11 cellular contexts compared by ENCODE assay signal in genomic region chr15:89666147-89666857, GRCh38. TPM values are rescaled to one million over a fixed set of nuclear protein-coding genes. Genes with fewer than 3 reads are reported as not detected.
DNase-seq lines count a peak whose midpoint lies in the region; ATAC-seq, FAIRE-seq and TF ChIP-seq lines count a peak whose summit lies in the region.
"Had no signal": no experiment of that assay in that cellular context is flagged by ENCODE, and none has a peak within 500 bp of the region (broad histone marks: within the 10 kb centered on the region; RNA-seq: fewer than 3 reads in every experiment).

No MANE protein-coding gene starts in this region.

- in situ Hi-C loops in GM23248 (cut with MboI) = no loop called here

- no peaks in the 10 kb centered on the region for H3K9me3 ChIP-seq in GM23248 (ENCODE audit: low read depth)
- H3K9me3 ChIP-seq in body of pancreas = no peaks in the 10 kb centered on the region
- no peaks in the 10 kb centered on the region for H3K9me3 ChIP-seq in kidney (ENCODE audit: control insufficient read depth in 1 of 2, low read length in 2 of 2)
- no peaks in the 10 kb centered on the region for H3K9me3 ChIP-seq in smooth muscle cell (replicated peaks; ENCODE audit: low read depth)

- no peak for TF ChIP-seq CTCF in body of pancreas (IDR thresholded peaks at IDR 0.05)
- no peak for TF ChIP-seq CTCF in kidney (IDR thresholded peaks at IDR 0.05; ENCODE audit: borderline replicate concordance, extremely low read depth, insufficient read depth)
- TF ChIP-seq CTCF in smooth muscle cell (IDR thresholded peaks at IDR 0.05; ENCODE audit: borderline replicate concordance, insufficient read depth, poor library complexity, severe bottlenecking) = no peak

- peaks cover 27% of the 10 kb centered on the region for H3K4me1 ChIP-seq in GM23248 (ENCODE audit: insufficient read depth)
- H3K4me1 ChIP-seq in body of pancreas = peaks cover 14% of the 10 kb centered on the region
- H3K4me1 ChIP-seq in kidney (ENCODE audit: control insufficient read depth in 1 of 2, insufficient read depth in 1 of 2, low read depth in 1 of 2, low read length in 2 of 2) = peaks cover 0 to 4% of the 10 kb centered on the region in 2 donors
- H3K4me1 ChIP-seq in smooth muscle cell (ENCODE audit: low read depth) = no peaks in the 10 kb centered on the region

- H3K27me3 ChIP-seq in GM23248 (replicated peaks; ENCODE audit: insufficient read depth) (no peaks in the 10 kb centered on the region), body of pancreas (no peaks in the 10 kb centered on the region), smooth muscle cell (ENCODE audit: low read depth) (no peaks in the 10 kb centered on the region)

- H3K79me2 ChIP-seq in GM23248 (ENCODE audit: insufficient read depth) (no peaks in the 10 kb centered on the region), smooth muscle cell (ENCODE audit: low read depth) (no peaks in the 10 kb centered on the region)

- H3K27ac ChIP-seq in GM23248 (peak overlapping the region; percentile 47), body of pancreas (peak overlapping the region in 2 of 4 donors; percentile 48 to 59), kidney (ENCODE audit: low read depth in 2 of 2, low read length in 2 of 2) (peak overlapping the region; percentile 57 to 65), smooth muscle cell (ENCODE audit: low read depth) (peak overlapping the region; percentile 38)
- H3K27ac ChIP-seq: HL-60 had no signal

- no peak for TF ChIP-seq POLR2A in body of pancreas (IDR thresholded peaks at IDR 0.05)

- H3K9me2 ChIP-seq in GM23248 (ENCODE audit: insufficient read depth) = no peaks in the 10 kb centered on the region

- H3K4me2 ChIP-seq in GM23248 (ENCODE audit: unreplicated experiment) (peak overlapping the region; percentile 68), smooth muscle cell (peak overlapping the region; percentile 87)

- WGBS in GM23248 (ENCODE audit: low coverage in 1 of 2, low lambda C conversion rate in 2 of 2, missing lambda C conversion rate in 2 of 2), 2 experiments = 89 to 94% methylated on average over 8 of the region's 8 CpGs
- WGBS in body of pancreas, 2 donors = 94 to 97% methylated on average over 6 to 8 of the region's 8 CpGs
- WGBS in smooth muscle cell (ENCODE audit: low lambda C conversion rate) = 91% methylated on average over 7 of the region's 8 CpGs

- intact Hi-C loops in body of pancreas (cut with DNase I) = no loop called here
- intact Hi-C loops in kidney (cut with DNase I) = no loop called here

- H3K36me3 ChIP-seq in GM23248 (ENCODE audit: low read depth) (no peaks in the 10 kb centered on the region), body of pancreas (replicated peaks in 1 of 2; ENCODE audit: insufficient read depth in 1 of 2, low read depth in 2 of 2) (no peaks in the 10 kb centered on the region), kidney (ENCODE audit: control insufficient read depth in 1 of 2, insufficient read depth in 2 of 2, low read length in 2 of 2) (no peaks in the 10 kb centered on the region), smooth muscle cell (ENCODE audit: low read depth) (no peaks in the 10 kb centered on the region)

- H3K4me3 ChIP-seq in GM23248 (peak overlapping the region; percentile 53; the same call in 1 of the 2 replicates), body of pancreas (no peak overlapping the region), kidney (ENCODE audit: low read length in 2 of 2) (no peak overlapping the region), smooth muscle cell (peak overlapping the region; percentile 53)

- peak; percentile 5 for ATAC-seq in body of pancreas

- DNase-seq in GM23248 (no peak), body of pancreas (no peak), kidney (no peak), smooth muscle cell (lab: John Stamatoyannopoulos, UW; ENCODE audit: unreplicated experiment) (no peak), NCI-H146 treated with DMSO at 0.1 percent for 48 hours (lab: John Stamatoyannopoulos, UW; ENCODE audit: unreplicated experiment) (no peak), HTR-8/SVneo (ENCODE audit: insufficient read length, low spot score) (no peak), DMS114 treated with DMSO at 0.1 percent for 48 hours (lab: John Stamatoyannopoulos, UW; ENCODE audit: unreplicated experiment) (no peak)
- no peak for DNase-seq in stimulated activated CD4-positive, alpha-beta T cell treated with anti-CD3 and anti-CD28 coated beads, Interleukin-4, amount 100 ng/mL, for 4 hours
- DNase-seq: NCI-H446 treated with DMSO at 0.1 percent for 48 hours had no signal

- no peak for FAIRE-seq in kidney (lab: Jason Lieb, UNC)
- FAIRE-seq in HTR-8/SVneo (lab: Jason Lieb, UNC) = no peak
- FAIRE-seq: islet of Langerhans had no signal

- H3F3A ChIP-seq in GM23248 (ENCODE audit: insufficient read depth) (peaks cover 20% of the 10 kb centered on the region), smooth muscle cell (ENCODE audit: low read depth) (peaks cover 7% of the 10 kb centered on the region)

- H2AFZ ChIP-seq in GM23248 (peak overlapping the region; percentile 87), smooth muscle cell (ENCODE audit: low read depth) (peak overlapping the region; percentile 90)

- no peaks in the 10 kb centered on the region for H4K20me1 ChIP-seq in GM23248 (ENCODE audit: insufficient read depth)
- H4K20me1 ChIP-seq in smooth muscle cell (ENCODE audit: low read depth) = no peaks in the 10 kb centered on the region

- peak overlapping the region; percentile 77 for H3K9ac ChIP-seq in GM23248
- peak overlapping the region in 1 of 2 donors; percentile 34 for H3K9ac ChIP-seq in kidney (ENCODE audit: low read length in 2 of 2)
- H3K9ac ChIP-seq in smooth muscle cell (ENCODE audit: low read depth) = peak overlapping the region; percentile 51

RNA-seq across cellular contexts. Expression of gene KIF7, which starts 11.0 kb away (rescaled TPM):
- 25.4 and 30.0 TPM in 2 replicates for total RNA-seq in GM23248 (2014; rRNA removed; shearing (Covaris generic))
- polyA plus RNA-seq in GM23248 (2016; fragmentation: Nextera tagmentation; extraction: Ambion mirVana) (6.9 and 7.2 TPM in 2 replicates), kidney (ENCODE audit: insufficient read depth, low read depth, low replicate concordance) (1.4 TPM), smooth muscle cell (7.4 and 7.6 TPM in 2 replicates)
- total RNA-seq in body of pancreas (1 to 10 TPM; 2.1 to 3.0 TPM), kidney (4.2 TPM), smooth muscle cell (4.8 and 7.6 TPM in 2 replicates)

RNA-seq across cellular contexts. Expression of gene PLIN1, which starts 12.9 kb away (rescaled TPM):
- total RNA-seq in GM23248 (2014; rRNA removed; shearing (Covaris generic)) = not detected in 2 replicates
- not detected in 2 replicates for polyA plus RNA-seq in GM23248 (2016; fragmentation: Nextera tagmentation; extraction: Ambion mirVana)
- 100 to 1,000 TPM in 1 of 2 donors, 10 to 100 TPM in 1; 13.0 to 277 TPM for total RNA-seq in body of pancreas
- 2.1 TPM for total RNA-seq in kidney
- 0.86 TPM for polyA plus RNA-seq in kidney (ENCODE audit: insufficient read depth, low read depth, low replicate concordance)
- total RNA-seq in smooth muscle cell = 0.04 and 0.13 TPM in 2 replicates
- 0.66 TPM in 1 of 2 replicates, not detected in the other for polyA plus RNA-seq in smooth muscle cell

RNA-seq across cellular contexts. Expression of gene PEX11A, which starts 24.3 kb away (rescaled TPM):
- total RNA-seq in GM23248 (2014; rRNA removed; shearing (Covaris generic)) = 5.4 and 11.5 TPM in 2 replicates
- polyA plus RNA-seq in GM23248 (2016; fragmentation: Nextera tagmentation; extraction: Ambion mirVana) = 5.3 and 6.1 TPM in 2 replicates
- total RNA-seq in body of pancreas = 10 to 100 TPM; 14.5 to 25.1 TPM
- total RNA-seq in kidney = 7.7 TPM
- polyA plus RNA-seq in kidney (ENCODE audit: insufficient read depth, low read depth, low replicate concordance) = 13.7 TPM
- total RNA-seq in smooth muscle cell = 4.7 and 9.0 TPM in 2 replicates
- 3.8 and 5.6 TPM in 2 replicates for polyA plus RNA-seq in smooth muscle cell

RNA-seq across cellular contexts. Expression of gene WDR93, which starts 24.3 kb away (rescaled TPM):
- not detected in 2 replicates for total RNA-seq in GM23248 (2014; rRNA removed; shearing (Covaris generic))
- polyA plus RNA-seq in GM23248 (2016; fragmentation: Nextera tagmentation; extraction: Ambion mirVana) (0.10 TPM in 1 of 2 replicates, not detected in the other), kidney (ENCODE audit: insufficient read depth, low read depth, low replicate concordance) (1.2 TPM), smooth muscle cell (0.80 TPM in 1 of 2 replicates, not detected in the other)
- total RNA-seq in body of pancreas (under 1 TPM in 1 of 2 donors, not detected in 1; 0.66 TPM), kidney (2.5 TPM), smooth muscle cell (0.13 TPM in 1 of 2 replicates, not detected in the other)

Comparison
In these comparisons a context has a peak if more than half of its experiments do, and no peak if none do; other contexts are left out.
1. H3K4me3 ChIP-seq: peak in GM23248 (single experiment) and smooth muscle cell (single experiment); none in body of pancreas (0 of 2) and kidney (0 of 2).